In genomic region chr11:64165842-64166635, GRCh38 we compare ENCODE assay signal across 1 cellular context.
TF ChIP-seq lines count a peak whose summit lies in the region.

Gene MACROD1 (minus strand): TSS chr11:64166113. CDS start chr11:64165994, 119 bp downstream.

TF ChIP-seq in HepG2, 621 proteins besides CTCF, POLR2A, EP300 and RAD21 (continued from another document and continues in another):
- no peak for TF ChIP-seq ZNF780A (CRISPR knock-in tag; IDR thresholded peaks at IDR 0.05)
- peak; percentile 19; the same call in 1 of the 2 replicates for TF ChIP-seq ZNF121 (CRISPR knock-in tag; IDR thresholded peaks at IDR 0.05)
- no peak for TF ChIP-seq PRPF4 (IDR thresholded peaks at IDR 0.05; ENCODE audit: low read depth, low read length, poor library complexity, severe bottlenecking)
- TF ChIP-seq ESRRA (CRISPR knock-in tag; IDR thresholded peaks at IDR 0.05; ENCODE audit: low read depth), result 0 out of 2 replicates have a peak, but pooled peaks have one; percentile 15
- 0 out of 2 replicates have a peak, but pooled peaks have one; percentile 46 for TF ChIP-seq BRCA1 (CRISPR knock-in tag; IDR thresholded peaks at IDR 0.05)
- peak; percentile 96 for TF ChIP-seq MXD4 (CRISPR knock-in tag; IDR thresholded peaks at IDR 0.05)
- peak; percentile 73 for TF ChIP-seq ZNF563 (CRISPR knock-in tag; IDR thresholded peaks at IDR 0.05)
- no peak for TF ChIP-seq SMC3 (IDR thresholded peaks at IDR 0.05; ENCODE audit: low read length)
- TF ChIP-seq ZNF512B (CRISPR knock-in tag; IDR thresholded peaks at IDR 0.05; ENCODE audit: borderline replicate concordance), result no peak
- TF ChIP-seq ZNF451 (CRISPR knock-in tag; IDR thresholded peaks at IDR 0.05), result peak; percentile 52; the same call in 1 of the 2 replicates
- no peak for TF ChIP-seq PAWR (CRISPR knock-in tag; IDR thresholded peaks at IDR 0.05; ENCODE audit: borderline replicate concordance)
- TF ChIP-seq ZFX (CRISPR knock-in tag; IDR thresholded peaks at IDR 0.05; ENCODE audit: low read depth), result peak; percentile 96
- no peak for TF ChIP-seq ZKSCAN5 (CRISPR knock-in tag; IDR thresholded peaks at IDR 0.05)
- peak; percentile 83 for TF ChIP-seq MAX (IDR thresholded peaks at IDR 0.05)
- TF ChIP-seq ZBTB2 (CRISPR knock-in tag; IDR thresholded peaks at IDR 0.05; ENCODE audit: low read depth), result peak; percentile 71; the same call in 1 of the 2 replicates
- TF ChIP-seq ZNF557 (CRISPR knock-in tag; IDR thresholded peaks at IDR 0.05), result no peak
- peak; percentile 84 for TF ChIP-seq MYPOP (CRISPR knock-in tag; IDR thresholded peaks at IDR 0.05)
- TF ChIP-seq PAX8 (CRISPR knock-in tag; IDR thresholded peaks at IDR 0.05; ENCODE audit: borderline replicate concordance), result no peak
- TF ChIP-seq ZNF576 (CRISPR knock-in tag; IDR thresholded peaks at IDR 0.05), result no peak
- 0 out of 2 replicates have a peak, but pooled peaks have one; percentile 11 for TF ChIP-seq ZBTB21 (CRISPR knock-in tag; IDR thresholded peaks at IDR 0.05)
- no peak for TF ChIP-seq ZBTB8A (CRISPR knock-in tag; IDR thresholded peaks at IDR 0.05; ENCODE audit: borderline replicate concordance, low read depth)
- no peak for TF ChIP-seq TCF7 (IDR thresholded peaks at IDR 0.05; ENCODE audit: low read depth)
- no peak for TF ChIP-seq ZEB1 (IDR thresholded peaks at IDR 0.05; ENCODE audit: insufficient replicate concordance, low read depth)
- TF ChIP-seq ZFP36 (IDR thresholded peaks at IDR 0.05; ENCODE audit: borderline replicate concordance, low read depth, low read length, partially characterized antibody), result no peak
- TF ChIP-seq TP53 (CRISPR knock-in tag; conservative IDR thresholded peaks at IDR 0.05), result 0 out of 2 replicates have a peak, but pooled peaks have one; percentile 63
- no peak for TF ChIP-seq E2F2 (CRISPR knock-in tag; IDR thresholded peaks at IDR 0.05; ENCODE audit: borderline replicate concordance)
- peak; percentile 59 for TF ChIP-seq CBX1 (IDR thresholded peaks at IDR 0.05; ENCODE audit: low read depth)
- peak; percentile 39; the same call in 1 of the 2 replicates for TF ChIP-seq BRD4 (CRISPR knock-in tag; IDR thresholded peaks at IDR 0.05)
- no peak; the same call in 1 of the 2 replicates for TF ChIP-seq ZNF615 (CRISPR knock-in tag; IDR thresholded peaks at IDR 0.05; ENCODE audit: borderline replicate concordance)
- TF ChIP-seq NPAS2 (CRISPR knock-in tag; IDR thresholded peaks at IDR 0.05; ENCODE audit: borderline replicate concordance), result no peak
- TF ChIP-seq MXD1 (CRISPR knock-in tag; IDR thresholded peaks at IDR 0.05), result peak; percentile 78; the same call in 1 of the 2 replicates
- peak; percentile 66 for TF ChIP-seq ETV6 (CRISPR knock-in tag; conservative IDR thresholded peaks at IDR 0.05)
- no peak for TF ChIP-seq HNF1B (CRISPR knock-in tag; IDR thresholded peaks at IDR 0.05)
- TF ChIP-seq CHD2 (IDR thresholded peaks at IDR 0.05; ENCODE audit: low read depth, low read length), result 0 out of 2 replicates have a peak, but pooled peaks have one; percentile 8
- no peak for TF ChIP-seq ZNF34 (CRISPR knock-in tag; IDR thresholded peaks at IDR 0.05; ENCODE audit: borderline replicate concordance)
- no peak for TF ChIP-seq ZIK1 (CRISPR knock-in tag; IDR thresholded peaks at IDR 0.05; ENCODE audit: borderline replicate concordance, low read depth)
- peak; percentile 92 for TF ChIP-seq ZNF687 (CRISPR knock-in tag; IDR thresholded peaks at IDR 0.05)
- TF ChIP-seq PCBP2 (optimal IDR thresholded peaks at IDR 0.05; ENCODE audit: low read depth, low read length, poor library complexity, severe bottlenecking), result no peak
- peak; percentile 83 for TF ChIP-seq ZNF564 (CRISPR knock-in tag; IDR thresholded peaks at IDR 0.05)
- TF ChIP-seq ARNTL (CRISPR knock-in tag; IDR thresholded peaks at IDR 0.05), result peak; percentile 84
- TF ChIP-seq ZBTB3 (CRISPR knock-in tag; IDR thresholded peaks at IDR 0.05; ENCODE audit: borderline replicate concordance, low read depth), result no peak
- TF ChIP-seq ZNF660 (CRISPR knock-in tag; IDR thresholded peaks at IDR 0.05; ENCODE audit: borderline replicate concordance, low read depth), result no peak
- peak; percentile 65; the same call in 1 of the 2 replicates for TF ChIP-seq ZNF33B (CRISPR knock-in tag; IDR thresholded peaks at IDR 0.05)
- TF ChIP-seq PRDM10 (CRISPR knock-in tag; IDR thresholded peaks at IDR 0.05; ENCODE audit: low read depth), result peak; percentile 33; the same call in 1 of the 2 replicates
- TF ChIP-seq ZNF773 (CRISPR knock-in tag; IDR thresholded peaks at IDR 0.05; ENCODE audit: borderline replicate concordance), result 0 out of 2 replicates have a peak, but pooled peaks have one; percentile 41
- TF ChIP-seq IKZF5 (CRISPR knock-in tag; IDR thresholded peaks at IDR 0.05), result peak; percentile 67
